Comparison of ENCODE assay signal across 25 cellular contexts in genomic region chr2:28471701-28472236, GRCh38. TPM values are rescaled to one million over a fixed set of nuclear protein-coding genes. Genes with fewer than 3 reads are reported as not detected.
DNase-seq lines count a peak whose midpoint lies in the region; TF ChIP-seq lines count a peak whose summit lies in the region.
"Had no signal": no experiment of that assay in that cellular context is flagged by ENCODE, and none has a peak within 500 bp of the region (broad histone marks: within the 10 kb centered on the region; RNA-seq: fewer than 3 reads in every experiment).

No MANE protein-coding gene starts in this region.

- no peak overlapping the region for H3K4me3 Mint-ChIP-seq in activated CD4-positive, alpha-beta memory T cell treated with anti-CD3 and anti-CD28 coated beads for 36 hours
- no peak overlapping the region for H3K4me3 Mint-ChIP-seq in activated CD4-positive, alpha-beta memory T cell treated with anti-CD3 and anti-CD28 coated beads, Interleukin-2, amount 10 ng/mL, durations not matched to agents 7 days and 5 days
- H3K4me3 Mint-ChIP-seq in endothelial cell (ENCODE audit: unreplicated experiment), result peak overlapping the region; percentile 10
- no peak overlapping the region for H3K4me3 Mint-ChIP-seq in stimulated activated naive CD8-positive, alpha-beta T cell treated with anti-CD3 and anti-CD28 coated beads, Interleukin-15, Interleukin-2, amounts not matched to agents 100 ng/mL and 50 ng/mL, for 24 hours
- no peak overlapping the region for H3K4me3 Mint-ChIP-seq in chondrocyte (ENCODE audit: unreplicated experiment)
- H3K4me3 Mint-ChIP-seq: CD4-positive, alpha-beta T cell; GM23338; HFFc6 had no signal

- H3K4me1 Mint-ChIP-seq in activated CD4-positive, alpha-beta memory T cell treated with anti-CD3 and anti-CD28 coated beads for 36 hours (ENCODE audit: low read depth), result peaks cover 22% of the 10 kb centered on the region
- peaks cover 22% of the 10 kb centered on the region for H3K4me1 Mint-ChIP-seq in activated CD4-positive, alpha-beta memory T cell treated with anti-CD3 and anti-CD28 coated beads, Interleukin-2, amount 10 ng/mL, durations not matched to agents 7 days and 5 days
- peaks cover 8% of the 10 kb centered on the region for H3K4me1 Mint-ChIP-seq in endothelial cell (ENCODE audit: unreplicated experiment)
- H3K4me1 Mint-ChIP-seq in stimulated activated naive CD8-positive, alpha-beta T cell treated with anti-CD3 and anti-CD28 coated beads, Interleukin-15, Interleukin-2, amounts not matched to agents 100 ng/mL and 50 ng/mL, for 24 hours (ENCODE audit: low read depth), result peaks cover 23% of the 10 kb centered on the region
- H3K4me1 Mint-ChIP-seq in chondrocyte (ENCODE audit: low read depth), result peaks cover 8% of the 10 kb centered on the region
- H3K4me1 Mint-ChIP-seq: GM23338 had no signal

- no peaks in the 10 kb centered on the region for H3K36me3 ChIP-seq in Peyer's patch
- H3K36me3 ChIP-seq: BLaER1, HAP-1 had no signal

- CTCF ChIA-PET in activated CD4-positive, alpha-beta memory T cell treated with anti-CD3 and anti-CD28 coated beads for 36 hours (lab: Charles Lee), result no interaction called here
- CTCF ChIA-PET in activated CD4-positive, alpha-beta memory T cell treated with anti-CD3 and anti-CD28 coated beads, Interleukin-2, amount 10 ng/mL, durations not matched to agents 7 days and 5 days (lab: Charles Lee), result no interaction called here

- H3K4me1 ChIP-seq in Peyer's patch, result peaks cover 0 to 20% (median 0%) of the 10 kb centered on the region in 4 donors
- H3K4me1 ChIP-seq: HAP-1 had no signal

- H3K27ac ChIP-seq in Peyer's patch, result peak overlapping the region in 3 of 4 donors; percentile 64 to 91 (median 78)
- H3K27ac ChIP-seq: BLaER1 had no signal

- no peak overlapping the region for H3K4me3 ChIP-seq in Peyer's patch
- H3K4me3 ChIP-seq: BLaER1, GM23338, HAP-1, K562 had no signal

- no peaks in the 10 kb centered on the region for H3K36me3 Mint-ChIP-seq in activated CD4-positive, alpha-beta memory T cell treated with anti-CD3 and anti-CD28 coated beads for 36 hours
- H3K36me3 Mint-ChIP-seq in activated CD4-positive, alpha-beta memory T cell treated with anti-CD3 and anti-CD28 coated beads, Interleukin-2, amount 10 ng/mL, durations not matched to agents 7 days and 5 days (ENCODE audit: low read depth), result no peaks in the 10 kb centered on the region
- H3K36me3 Mint-ChIP-seq in endothelial cell (ENCODE audit: low read depth, unreplicated experiment) (no peaks in the 10 kb centered on the region), chondrocyte (ENCODE audit: low read depth) (no peaks in the 10 kb centered on the region)
- no peaks in the 10 kb centered on the region for H3K36me3 Mint-ChIP-seq in stimulated activated naive CD8-positive, alpha-beta T cell treated with anti-CD3 and anti-CD28 coated beads, Interleukin-15, Interleukin-2, amounts not matched to agents 100 ng/mL and 50 ng/mL, for 24 hours (ENCODE audit: low read depth)

- TF ChIP-seq CTCF in Peyer's patch (IDR thresholded peaks at IDR 0.05), result no peak
- TF ChIP-seq CTCF in endothelial cell (IDR thresholded peaks at IDR 0.05; ENCODE audit: unreplicated experiment), result no peak
- no peak for TF ChIP-seq CTCF in chondrocyte (IDR thresholded peaks at IDR 0.05)

- peaks cover 2% of the 10 kb centered on the region for H3K27me3 Mint-ChIP-seq in activated CD4-positive, alpha-beta memory T cell treated with anti-CD3 and anti-CD28 coated beads for 36 hours
- H3K27me3 Mint-ChIP-seq in activated CD4-positive, alpha-beta memory T cell treated with anti-CD3 and anti-CD28 coated beads, Interleukin-2, amount 10 ng/mL, durations not matched to agents 7 days and 5 days, result peaks cover 7% of the 10 kb centered on the region
- H3K27me3 Mint-ChIP-seq in endothelial cell (ENCODE audit: unreplicated experiment) (peaks cover 4% of the 10 kb centered on the region), chondrocyte (ENCODE audit: low read depth) (peaks cover 1% of the 10 kb centered on the region)
- peaks cover 6% of the 10 kb centered on the region for H3K27me3 Mint-ChIP-seq in stimulated activated naive CD8-positive, alpha-beta T cell treated with anti-CD3 and anti-CD28 coated beads, Interleukin-15, Interleukin-2, amounts not matched to agents 100 ng/mL and 50 ng/mL, for 24 hours
- H3K27me3 Mint-ChIP-seq: CD4-positive, alpha-beta T cell had no signal

- POLR2A ChIA-PET in activated CD4-positive, alpha-beta memory T cell treated with anti-CD3 and anti-CD28 coated beads for 36 hours (lab: Charles Lee), result no interaction called here
- POLR2A ChIA-PET in activated CD4-positive, alpha-beta memory T cell treated with anti-CD3 and anti-CD28 coated beads, Interleukin-2, amount 10 ng/mL, durations not matched to agents 7 days and 5 days (lab: Charles Lee), result no interaction called here

- no peak overlapping the region for H3K27ac Mint-ChIP-seq in activated CD4-positive, alpha-beta memory T cell treated with anti-CD3 and anti-CD28 coated beads for 36 hours
- no peak overlapping the region for H3K27ac Mint-ChIP-seq in activated CD4-positive, alpha-beta memory T cell treated with anti-CD3 and anti-CD28 coated beads, Interleukin-2, amount 10 ng/mL, durations not matched to agents 7 days and 5 days
- H3K27ac Mint-ChIP-seq in endothelial cell (ENCODE audit: unreplicated experiment), result no peak overlapping the region
- H3K27ac Mint-ChIP-seq in stimulated activated naive CD8-positive, alpha-beta T cell treated with anti-CD3 and anti-CD28 coated beads, Interleukin-15, Interleukin-2, amounts not matched to agents 100 ng/mL and 50 ng/mL, for 24 hours, result peak overlapping the region; percentile 42
- H3K27ac Mint-ChIP-seq in chondrocyte (ENCODE audit: unreplicated experiment), result no peak overlapping the region
- H3K27ac Mint-ChIP-seq: CD4-positive, alpha-beta T cell; GM23338; HFFc6 had no signal

- TF ChIP-seq POLR2A in Peyer's patch (IDR thresholded peaks at IDR 0.05), result no peak

- no peaks in the 10 kb centered on the region for H3K9me3 Mint-ChIP-seq in activated CD4-positive, alpha-beta memory T cell treated with anti-CD3 and anti-CD28 coated beads for 36 hours
- peaks cover 3% of the 10 kb centered on the region for H3K9me3 Mint-ChIP-seq in activated CD4-positive, alpha-beta memory T cell treated with anti-CD3 and anti-CD28 coated beads, Interleukin-2, amount 10 ng/mL, durations not matched to agents 7 days and 5 days
- H3K9me3 Mint-ChIP-seq in endothelial cell (ENCODE audit: unreplicated experiment) (no peaks in the 10 kb centered on the region), chondrocyte (ENCODE audit: low read depth) (peaks cover 5% of the 10 kb centered on the region)
- H3K9me3 Mint-ChIP-seq in stimulated activated naive CD8-positive, alpha-beta T cell treated with anti-CD3 and anti-CD28 coated beads, Interleukin-15, Interleukin-2, amounts not matched to agents 100 ng/mL and 50 ng/mL, for 24 hours, result no peaks in the 10 kb centered on the region
- H3K9me3 Mint-ChIP-seq: CD4-positive, alpha-beta T cell had no signal

- H3K9me3 ChIP-seq in Peyer's patch, result no peaks in the 10 kb centered on the region
- H3K9me3 ChIP-seq: HAP-1 had no signal

- H3K27me3 ChIP-seq in Peyer's patch, result no peaks in the 10 kb centered on the region
- H3K27me3 ChIP-seq: BLaER1 had no signal

- DNase-seq in activated CD4-positive, alpha-beta memory T cell treated with anti-CD3 and anti-CD28 coated beads for 36 hours, result peak; percentile 7
- no peak for DNase-seq in activated CD4-positive, alpha-beta memory T cell treated with anti-CD3 and anti-CD28 coated beads, Interleukin-2, amount 10 ng/mL, durations not matched to agents 7 days and 5 days
- DNase-seq in Peyer's patch (no peak), endothelial cell (ENCODE audit: low spot score) (no peak), OCI-M1 (lab: John Stamatoyannopoulos, UW) (no peak), chondrocyte (ENCODE audit: low spot score) (no peak)
- DNase-seq: CD4-positive, alpha-beta T cell; COR-L47; HFFc6; Kasumi-1; NCI-H1092 treated with DMSO at 0.1 percent for 48 hours; NCI-H1436; NCI-H187; NCI-H2081 treated with DMSO at 0.1 percent for 48 hours; NCI-H2171; NCI-H226; NCI-H510A; NCI-H69; SIG-M5 had no signal

- intact Hi-C loops in activated CD4-positive, alpha-beta memory T cell treated with anti-CD3 and anti-CD28 coated beads for 36 hours (cut with micrococcal nuclease), result no loop called here

RNA-seq across cellular contexts. Expression of gene PLB1, which starts 24.1 kb away (rescaled TPM):
- total RNA-seq in activated CD4-positive, alpha-beta memory T cell treated with anti-CD3 and anti-CD28 coated beads for 36 hours, result under 1 TPM; 0.64 to 0.85 TPM
- 1 to 10 TPM; 1.1 to 1.2 TPM for total RNA-seq in activated CD4-positive, alpha-beta memory T cell treated with anti-CD3 and anti-CD28 coated beads, Interleukin-2, amount 10 ng/mL, durations not matched to agents 7 days and 5 days
- 100 to 1,000 TPM in 2 of 4 donors, 10 to 100 TPM in 1, 1 to 10 TPM in 1; 9.1 to 345 (median 146) TPM for total RNA-seq in Peyer's patch
- 3.2 TPM for total RNA-seq in endothelial cell (ENCODE audit: unreplicated experiment)
- total RNA-seq in chondrocyte, result 4.4 to 8.2 TPM (median 5.8 TPM) in 3 replicates
- total RNA-seq: OCI-LY7 had no signal
